16 cellular contexts compared by ENCODE assay signal in the genomic region with DNA sequence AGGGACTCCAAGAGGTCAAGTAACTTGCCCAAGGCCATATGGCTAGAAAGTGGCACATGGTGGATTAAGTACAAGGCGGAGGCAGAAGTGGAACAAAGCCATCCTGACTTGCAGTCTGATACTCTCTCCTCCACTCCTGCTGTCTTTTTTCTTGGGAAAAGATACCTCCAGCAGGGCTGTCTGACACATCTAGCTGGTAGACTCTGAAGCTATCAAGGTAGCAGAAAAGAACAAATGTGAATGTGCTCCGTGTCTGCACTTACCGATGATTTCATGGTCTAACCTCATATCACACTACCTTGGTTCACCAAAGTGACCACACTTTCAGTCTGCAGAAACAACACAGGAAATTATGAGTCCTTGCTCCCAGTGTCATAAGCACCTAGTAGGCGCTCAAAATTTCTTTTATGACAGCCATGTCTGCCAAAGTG.
DNase-seq lines count a peak whose midpoint lies in the region; ATAC-seq and TF ChIP-seq lines count a peak whose summit lies in the region.
"Had no signal": no experiment of that assay in that cellular context is flagged by ENCODE, and none has a peak within 500 bp of the region (broad histone marks: within the 10 kb centered on the region; RNA-seq: fewer than 3 reads in every experiment).

No MANE protein-coding gene starts in this region.

- no peaks in the 10 kb centered on the region for H3K36me3 Mint-ChIP-seq in activated T-cell treated with anti-CD3 and anti-CD28 coated beads, Interleukin-2, amount 50 U/mL, for 72 hours (ENCODE audit: insufficient read depth in 2 of 2)
- peaks cover 4% of the 10 kb centered on the region for H3K36me3 Mint-ChIP-seq in osteocyte (ENCODE audit: unreplicated experiment)

- peak; percentile 53 for ATAC-seq in HG02870 (IDR thresholded peaks at IDR 0.05; ENCODE audit: unreplicated experiment)
- peak; percentile 92 to 93 for ATAC-seq in activated T-cell treated with anti-CD3 and anti-CD28 coated beads, Interleukin-2, amount 50 U/mL, for 72 hours (replicated peaks in 1 of 2)

- peak overlapping the region; percentile 15 to 28 for H3K4me3 Mint-ChIP-seq in activated T-cell treated with anti-CD3 and anti-CD28 coated beads, Interleukin-2, amount 50 U/mL, for 72 hours
- no peak overlapping the region for H3K4me3 Mint-ChIP-seq in osteocyte (ENCODE audit: unreplicated experiment)
- H3K4me3 Mint-ChIP-seq: CD14-positive monocyte had no signal

- TF ChIP-seq CTCF in osteocyte (IDR thresholded peaks at IDR 0.05), result no peak

- H3K27ac Mint-ChIP-seq in activated T-cell treated with anti-CD3 and anti-CD28 coated beads, Interleukin-2, amount 50 U/mL, for 72 hours, result peak overlapping the region; percentile 21
- H3K27ac Mint-ChIP-seq in osteocyte (ENCODE audit: unreplicated experiment), result no peak overlapping the region

- peak; percentile 18 for DNase-seq in activated CD4-positive, alpha-beta T cell treated with anti-CD3 and anti-CD28 coated beads for 48 hours
- no peak for DNase-seq in activated CD4-positive, alpha-beta T cell treated with anti-CD3 and anti-CD28 coated beads, Interleukin-2, amount 50 U/mL, for 1 hour
- DNase-seq in activated T-cell treated with anti-CD3 and anti-CD28 coated beads, Interleukin-2, amount 50 U/mL, for 72 hours, result peak; percentile 58 to 59
- DNase-seq in osteocyte (ENCODE audit: extremely low spot score, unreplicated experiment), result peak; percentile 48
- no peak for DNase-seq in cerebellar cortex (ENCODE audit: low spot score)
- DNase-seq in NCI-H1417 treated with DMSO at 0.1 percent for 48 hours (lab: John Stamatoyannopoulos, UW), result no peak
- DNase-seq in NCI-H1048 (lab: John Stamatoyannopoulos, UW), result no peak
- DNase-seq: aorta, DMS79 treated with DMSO at 0.1 percent for 48 hours, foreskin fibroblast, NCI-H1694 treated with DMSO at 0.1 percent for 48 hours, NCI-H526 treated with DMSO at 0.1 percent for 48 hours, nucleus accumbens, stomach had no signal

- no peaks in the 10 kb centered on the region for H3K9me3 Mint-ChIP-seq in activated T-cell treated with anti-CD3 and anti-CD28 coated beads, Interleukin-2, amount 50 U/mL, for 72 hours
- H3K9me3 Mint-ChIP-seq in osteocyte (ENCODE audit: unreplicated experiment), result no peaks in the 10 kb centered on the region

- no peaks in the 10 kb centered on the region for H3K27me3 Mint-ChIP-seq in activated T-cell treated with anti-CD3 and anti-CD28 coated beads, Interleukin-2, amount 50 U/mL, for 72 hours (ENCODE audit: low read depth)
- H3K27me3 Mint-ChIP-seq in osteocyte (ENCODE audit: unreplicated experiment), result no peaks in the 10 kb centered on the region

- H3K4me1 Mint-ChIP-seq in activated T-cell treated with anti-CD3 and anti-CD28 coated beads, Interleukin-2, amount 50 U/mL, for 72 hours (ENCODE audit: low read depth), result peaks cover 41% of the 10 kb centered on the region
- H3K4me1 Mint-ChIP-seq in osteocyte (ENCODE audit: unreplicated experiment), result peaks cover 32% of the 10 kb centered on the region

Comparison
In these comparisons a context has a peak if more than half of its experiments do, and no peak if none do; other contexts are left out.
1. DNase-seq: peak in activated CD4-positive, alpha-beta T cell treated with anti-CD3 and anti-CD28 coated beads for 48 hours (single experiment), activated T-cell treated with anti-CD3 and anti-CD28 coated beads, Interleukin-2, amount 50 U/mL, for 72 hours (2 of 2) and osteocyte (single experiment); none in activated CD4-positive, alpha-beta T cell treated with anti-CD3 and anti-CD28 coated beads, Interleukin-2, amount 50 U/mL, for 1 hour (single experiment), cerebellar cortex (single experiment), NCI-H1417 treated with DMSO at 0.1 percent for 48 hours (single experiment) and NCI-H1048 (single experiment).